19 cellular contexts compared by ENCODE assay signal in genomic region chr16:21603920-21604319, GRCh38. TPM values are rescaled to one million over a fixed set of nuclear protein-coding genes. Genes with fewer than 3 reads are reported as not detected.
DNase-seq lines count a peak whose midpoint lies in the region; ATAC-seq and TF ChIP-seq lines count a peak whose summit lies in the region.
"Had no signal": no experiment of that assay in that cellular context is flagged by ENCODE, and none has a peak within 500 bp of the region (broad histone marks: within the 10 kb centered on the region; RNA-seq: fewer than 3 reads in every experiment).

No MANE protein-coding gene starts in this region.

- POLR2A ChIA-PET in CD4-positive, alpha-beta T cell (lab: Charles Lee): interaction anchor here (0.6 to 1.7 kb wide), 4 partner anchors 29 to 41 kb away, joined by 3 to 6 read pairs (median 4); no protein-coding TSS in a partner anchor

- H2BK12ac ChIP-seq in neuronal stem cell (ENCODE audit: low read length): no peak overlapping the region

- no peak overlapping the region for H2BK15ac ChIP-seq in neuronal stem cell (ENCODE audit: low read length)

- no peak for TF ChIP-seq POLR2A in esophagus squamous epithelium (IDR thresholded peaks at IDR 0.05)

- no peaks in the 10 kb centered on the region for H3K27me3 Mint-ChIP-seq in CD4-positive, alpha-beta T cell
- H3K27me3 Mint-ChIP-seq in dendritic cell treated with granulocyte-macrophage colony-stimulating factor and Interleukin-4, amounts not matched to agents 40 ng/mL and 50 ng/mL, for 4 days: no peaks in the 10 kb centered on the region
- H3K27me3 Mint-ChIP-seq: activated CD4-positive, alpha-beta memory T cell treated with anti-CD3 and anti-CD28 coated beads for 36 hours; stimulated activated naive CD8-positive, alpha-beta T cell treated with anti-CD3 and anti-CD28 coated beads, Interleukin-15, amount 100 ng/mL, for 72 hours had no signal

- H3K23ac ChIP-seq in neuronal stem cell (ENCODE audit: low read depth, low read length, poor library complexity): no peak overlapping the region

- H3K9ac ChIP-seq in neuronal stem cell (ENCODE audit: low read depth, low read length, poor library complexity): no peak overlapping the region

- H3K36me3 ChIP-seq in neutrophil (no peaks in the 10 kb centered on the region), neuronal stem cell (replicated peaks in 1 of 2; ENCODE audit: control insufficient read depth in 2 of 2, insufficient read depth in 2 of 2, low read length in 2 of 2) (peaks cover 0 to 10% of the 10 kb centered on the region in 2 donors), esophagus squamous epithelium (no peaks in the 10 kb centered on the region)

- no peaks in the 10 kb centered on the region for H3K9me3 Mint-ChIP-seq in CD4-positive, alpha-beta T cell
- H3K9me3 Mint-ChIP-seq in dendritic cell treated with granulocyte-macrophage colony-stimulating factor and Interleukin-4, amounts not matched to agents 40 ng/mL and 50 ng/mL, for 4 days: no peaks in the 10 kb centered on the region
- H3K9me3 Mint-ChIP-seq: activated CD4-positive, alpha-beta memory T cell treated with anti-CD3 and anti-CD28 coated beads for 36 hours; CD8-positive, alpha-beta T cell; stimulated activated naive CD8-positive, alpha-beta T cell treated with anti-CD3 and anti-CD28 coated beads, Interleukin-15, amount 100 ng/mL, for 72 hours; T-helper 1 cell treated with Interleukin-12 subunit alpha and Interleukin-12 subunit beta and Interleukin-4 antibody, amounts not matched to agents 30 μg/mL and 1 μg/mL, for 36 hours had no signal

- H3K27me3 ChIP-seq in CD4-positive, alpha-beta T cell (ENCODE audit: control insufficient read depth, insufficient read depth, low read length): no peaks in the 10 kb centered on the region
- H3K27me3 ChIP-seq in neutrophil (no peaks in the 10 kb centered on the region), neuronal stem cell (ENCODE audit: control insufficient read depth in 3 of 3, insufficient read depth in 3 of 3, low read depth in 1 of 3, low read length in 3 of 3) (no peaks in the 10 kb centered on the region), esophagus squamous epithelium (no peaks in the 10 kb centered on the region)
- H3K27me3 ChIP-seq: foreskin keratinocyte had no signal

- no peak overlapping the region for H2AFZ ChIP-seq in neuronal stem cell (ENCODE audit: low read length)

- no peak for DNase-seq in CD4-positive, alpha-beta T cell
- peak; percentile 96 for DNase-seq in NCI-H82 (lab: John Stamatoyannopoulos, UW)
- no peak for DNase-seq in neuronal stem cell (ENCODE audit: low spot score)
- DNase-seq in esophagus squamous epithelium (lab: John Stamatoyannopoulos, UW): no peak
- no peak for DNase-seq in Ammon's horn (ENCODE audit: low spot score)
- DNase-seq: activated CD4-positive, alpha-beta memory T cell treated with anti-CD3 and anti-CD28 coated beads for 36 hours; activated naive CD4-positive, alpha-beta T cell treated with anti-CD3 and anti-CD28 coated beads, Interleukin-2, amount 50 U/mL, for 16 hours; CD8-positive, alpha-beta T cell; cortex of kidney; foreskin keratinocyte; left colon; NCI-H1092 treated with DMSO at 0.1 percent for 48 hours; occipital lobe; stimulated activated CD4-positive, alpha-beta T cell treated with anti-CD3 and anti-CD28 coated beads, Interleukin-1b, Interleukin-23, amount 100 ng/mL, for 48 hours; stimulated activated naive CD8-positive, alpha-beta T cell treated with anti-CD3 and anti-CD28 coated beads, Interleukin-15, amount 100 ng/mL, for 72 hours had no signal

- H3K18ac ChIP-seq in neuronal stem cell (ENCODE audit: low read length): no peak overlapping the region

- no peak overlapping the region for H3K4ac ChIP-seq in neuronal stem cell (ENCODE audit: low read length)

- H4K8ac ChIP-seq in neuronal stem cell (ENCODE audit: low read depth, low read length): no peak overlapping the region

- H3K14ac ChIP-seq in neuronal stem cell (ENCODE audit: low read length): no peak overlapping the region

- no peak overlapping the region for H4K91ac ChIP-seq in neuronal stem cell (ENCODE audit: low read depth, low read length, poor library complexity)

- peaks cover 18% of the 10 kb centered on the region for H3K36me3 Mint-ChIP-seq in CD4-positive, alpha-beta T cell (ENCODE audit: low read depth)
- H3K36me3 Mint-ChIP-seq in dendritic cell treated with granulocyte-macrophage colony-stimulating factor and Interleukin-4, amounts not matched to agents 40 ng/mL and 50 ng/mL, for 4 days (ENCODE audit: low read depth): peaks cover 7% of the 10 kb centered on the region
- H3K36me3 Mint-ChIP-seq: activated CD4-positive, alpha-beta memory T cell treated with anti-CD3 and anti-CD28 coated beads for 36 hours had no signal

- WGBS in neuronal stem cell (ENCODE audit: extremely low coverage in 2 of 2, insufficient read length in 2 of 2, insufficient replicate concordance in 1 of 2), 2 donors: no CpG with 5 or more reads among the region's 3 CpGs
- 27 to 33% methylated on average over 3 of the region's 3 CpGs for WGBS in esophagus squamous epithelium, 2 donors

- H3K4me1 Mint-ChIP-seq in CD4-positive, alpha-beta T cell (ENCODE audit: low read depth): peaks cover 79% of the 10 kb centered on the region
- H3K4me1 Mint-ChIP-seq in dendritic cell treated with granulocyte-macrophage colony-stimulating factor and Interleukin-4, amounts not matched to agents 40 ng/mL and 50 ng/mL, for 4 days (ENCODE audit: low read depth): peaks cover 78% of the 10 kb centered on the region

- TF ChIP-seq CTCF in CD4-positive, alpha-beta T cell (IDR thresholded peaks at IDR 0.05): no peak
- no peak for TF ChIP-seq CTCF in neutrophil (IDR thresholded peaks at IDR 0.05)
- TF ChIP-seq CTCF in esophagus squamous epithelium (IDR thresholded peaks at IDR 0.05): no peak

- no peaks in the 10 kb centered on the region for H3K9me3 ChIP-seq in CD4-positive, alpha-beta T cell (ENCODE audit: control insufficient read depth, low read length)
- no peaks in the 10 kb centered on the region for H3K9me3 ChIP-seq in neutrophil
- no peaks in the 10 kb centered on the region for H3K9me3 ChIP-seq in neuronal stem cell (replicated peaks in 1 of 2; ENCODE audit: control insufficient read depth in 2 of 2, insufficient read depth in 1 of 2, low read depth in 1 of 2, low read length in 2 of 2)
- H3K9me3 ChIP-seq in esophagus squamous epithelium: no peaks in the 10 kb centered on the region

- H2BK120ac ChIP-seq in neuronal stem cell (ENCODE audit: low read depth, low read length): no peak overlapping the region

- no peak for ATAC-seq in CD4-positive, alpha-beta T cell (ENCODE audit: poor library complexity)
- ATAC-seq in GM18867 (IDR thresholded peaks at IDR 0.05; ENCODE audit: unreplicated experiment): no peak
- ATAC-seq: CD8-positive, alpha-beta T cell; foreskin keratinocyte; left colon; stimulated activated naive CD8-positive, alpha-beta T cell treated with anti-CD3 and anti-CD28 coated beads, Interleukin-15, amount 100 ng/mL, for 72 hours had no signal

- H3K4me1 ChIP-seq in neutrophil (ENCODE audit: control insufficient read depth in 1 of 2, insufficient read depth in 1 of 2, low read depth in 1 of 2, low read length in 1 of 2) (peaks cover 89% of the 10 kb centered on the region in 2 experiments), neuronal stem cell (ENCODE audit: control insufficient read depth in 2 of 2, insufficient read depth in 1 of 2, low read depth in 1 of 2, low read length in 2 of 2) (peaks cover 6 to 9% of the 10 kb centered on the region in 2 donors), esophagus squamous epithelium (peaks cover 0 to 83% (median 41%) of the 10 kb centered on the region in 3 donors)

- H2BK5ac ChIP-seq in neuronal stem cell (ENCODE audit: low read length): no peak overlapping the region

- peak overlapping the region; percentile 22 for H3K27ac Mint-ChIP-seq in CD4-positive, alpha-beta T cell
- H3K27ac Mint-ChIP-seq in dendritic cell treated with granulocyte-macrophage colony-stimulating factor and Interleukin-4, amounts not matched to agents 40 ng/mL and 50 ng/mL, for 4 days: peak overlapping the region; percentile 74
- H3K27ac Mint-ChIP-seq: activated CD4-positive, alpha-beta memory T cell treated with anti-CD3 and anti-CD28 coated beads for 36 hours; CD8-positive, alpha-beta T cell; stimulated activated naive CD8-positive, alpha-beta T cell treated with anti-CD3 and anti-CD28 coated beads, Interleukin-15, amount 100 ng/mL, for 72 hours; T-helper 1 cell treated with Interleukin-12 subunit alpha and Interleukin-12 subunit beta and Interleukin-4 antibody, amounts not matched to agents 30 μg/mL and 1 μg/mL, for 36 hours had no signal

- no peak overlapping the region for H3K27ac ChIP-seq in CD4-positive, alpha-beta T cell (ENCODE audit: low read depth, low read length)
- H3K27ac ChIP-seq in neutrophil (peak overlapping the region; percentile 97), neuronal stem cell (replicated peaks; ENCODE audit: low read length) (no peak overlapping the region), esophagus squamous epithelium (no peak overlapping the region)
- H3K27ac ChIP-seq: foreskin keratinocyte had no signal

- H2AK5ac ChIP-seq in neuronal stem cell (ENCODE audit: low read depth, low read length): no peak overlapping the region

- H3K4me3 ChIP-seq in neutrophil (ENCODE audit: low read depth in 1 of 2, low read length in 1 of 2): peak overlapping the region; percentile 79 to 83
- H3K4me3 ChIP-seq in neuronal stem cell (ENCODE audit: low read length in 2 of 2): no peak overlapping the region
- H3K4me3 ChIP-seq in esophagus squamous epithelium: no peak overlapping the region

- no peak overlapping the region for H3K4me3 Mint-ChIP-seq in CD4-positive, alpha-beta T cell
- H3K4me3 Mint-ChIP-seq in dendritic cell treated with granulocyte-macrophage colony-stimulating factor and Interleukin-4, amounts not matched to agents 40 ng/mL and 50 ng/mL, for 4 days: peak overlapping the region; percentile 49
- H3K4me3 Mint-ChIP-seq: activated CD4-positive, alpha-beta memory T cell treated with anti-CD3 and anti-CD28 coated beads for 36 hours; CD8-positive, alpha-beta T cell; stimulated activated naive CD8-positive, alpha-beta T cell treated with anti-CD3 and anti-CD28 coated beads, Interleukin-15, amount 100 ng/mL, for 72 hours; T-helper 1 cell treated with Interleukin-12 subunit alpha and Interleukin-12 subunit beta and Interleukin-4 antibody, amounts not matched to agents 30 μg/mL and 1 μg/mL, for 36 hours had no signal

- H3K79me1 ChIP-seq in neuronal stem cell (ENCODE audit: low read depth, low read length): no peaks in the 10 kb centered on the region

- H3K4me2 ChIP-seq in neuronal stem cell (ENCODE audit: insufficient read depth, low read length, poor library complexity, severe bottlenecking): no peak overlapping the region

- intact Hi-C loops in CD4-positive, alpha-beta T cell (cut with DNase I, micrococcal nuclease): loop anchor here in 1 of 2 experiments (5.0 kb wide), 1 partner anchor 348 kb away; the partner anchor contains the start of gene UQCRC2
- intact Hi-C loops in dendritic cell treated with granulocyte-macrophage colony-stimulating factor and Interleukin-4, amounts not matched to agents 40 ng/mL and 50 ng/mL, for 4 days (cut with micrococcal nuclease): loop anchor here (2.0 kb wide), 1 partner anchor 15 kb away; no protein-coding TSS in a partner anchor
- intact Hi-C loops in esophagus squamous epithelium (cut with DNase I): no loop called here

- CTCF ChIA-PET in CD4-positive, alpha-beta T cell (lab: Charles Lee): interaction anchor here (1.1 to 2.4 kb wide), 3 partner anchors 18 to 53 kb away, joined by 3 to 9 read pairs (median 4); no protein-coding TSS in a partner anchor

RNA-seq across cellular contexts. Expression of gene METTL9, which starts 4.5 kb away (rescaled TPM):
- total RNA-seq in CD4-positive, alpha-beta T cell: 10 to 100 TPM; 78.4 to 86.7 TPM
- polyA plus RNA-seq in neuronal stem cell (2013, experiment 1 of 2): 168 TPM
- polyA plus RNA-seq in neuronal stem cell (2013, experiment 2 of 2): 167 TPM
- 100 to 1,000 TPM in 3 of 4 donors, 10 to 100 TPM in 1; 82.3 to 169 (median 140) TPM for total RNA-seq in esophagus squamous epithelium

RNA-seq across cellular contexts. Expression of gene IGSF6, which starts 48.5 kb away (rescaled TPM):
- total RNA-seq in CD4-positive, alpha-beta T cell: under 1 TPM; 0.31 to 0.77 TPM
- not detected for polyA plus RNA-seq in neuronal stem cell (2013, experiment 1 of 2)
- not detected for polyA plus RNA-seq in neuronal stem cell (2013, experiment 2 of 2)
- 1 to 10 TPM in 2 of 4 donors, under 1 TPM in 2; 0.18 to 3.6 (median 1.3) TPM for total RNA-seq in esophagus squamous epithelium

RNA-seq across cellular contexts. Expression of gene OTOA, which starts 59.8 kb away (rescaled TPM):
- under 1 TPM in 1 of 2 experiments, not detected in 1; 0.19 TPM for total RNA-seq in CD4-positive, alpha-beta T cell
- 1.8 TPM for polyA plus RNA-seq in neuronal stem cell (2013, experiment 1 of 2)
- polyA plus RNA-seq in neuronal stem cell (2013, experiment 2 of 2): 2.1 TPM
- total RNA-seq in esophagus squamous epithelium: under 1 TPM in 2 of 4 donors, not detected in 2; 0.11 to 0.38 TPM
- total RNA-seq: activated CD4-positive, alpha-beta memory T cell treated with anti-CD3 and anti-CD28 coated beads for 36 hours had no signal

Comparison
In these comparisons a context has a peak if more than half of its experiments do, and no peak if none do; other contexts are left out.
1. H3K4me3 ChIP-seq: peak in neutrophil (2 of 2); none in neuronal stem cell (0 of 2) and esophagus squamous epithelium (0 of 4).